ENCODE assay signal across 25 cellular contexts in genomic region chr1:233945979-233946378, GRCh38. TPM values are rescaled to one million over a fixed set of nuclear protein-coding genes. Genes with fewer than 3 reads are reported as not detected.
"Had no signal": no experiment of that assay in that cellular context is flagged by ENCODE, and none has a peak within 500 bp of the region (broad histone marks: within the 10 kb centered on the region; RNA-seq: fewer than 3 reads in every experiment).

No MANE protein-coding gene starts in this region.

- H3K36me3 ChIP-seq: brain microvascular endothelial cell had no signal

- H3K27ac Mint-ChIP-seq: activated CD4-positive, alpha-beta memory T cell treated with anti-CD3 and anti-CD28 coated beads for 36 hours; activated CD4-positive, alpha-beta T cell treated with anti-CD3 and anti-CD28 coated beads, Interleukin-2, amount 10 ng/mL, durations not matched to agents 7 days and 5 days; activated naive CD4-positive, alpha-beta T cell treated with anti-CD3 and anti-CD28 coated beads, Interleukin-2, amount 50 U/mL, for 72 hours; T-helper 17 cell had no signal

- FAIRE-seq: TTC549 had no signal

- H3K9me3 Mint-ChIP-seq: activated CD4-positive, alpha-beta memory T cell treated with anti-CD3 and anti-CD28 coated beads for 36 hours; activated CD4-positive, alpha-beta T cell treated with anti-CD3 and anti-CD28 coated beads, Interleukin-2, amount 10 ng/mL, durations not matched to agents 7 days and 5 days; activated T-cell treated with anti-CD3 and anti-CD28 coated beads, Interleukin-2, amount 50 U/mL, for 4 hours had no signal

- H3K27me3 ChIP-seq: brain microvascular endothelial cell had no signal

- H3K4me3 Mint-ChIP-seq: activated CD4-positive, alpha-beta memory T cell treated with anti-CD3 and anti-CD28 coated beads for 36 hours; activated CD4-positive, alpha-beta T cell treated with anti-CD3 and anti-CD28 coated beads, Interleukin-2, amount 10 ng/mL, durations not matched to agents 7 days and 5 days; activated T-cell treated with anti-CD3 and anti-CD28 coated beads, Interleukin-2, amount 50 U/mL, for 4 hours; T-helper 17 cell had no signal

- H3K4me1 Mint-ChIP-seq: activated CD4-positive, alpha-beta T cell treated with anti-CD3 and anti-CD28 coated beads, Interleukin-2, amount 10 ng/mL, durations not matched to agents 7 days and 5 days; T-helper 17 cell had no signal

- H3K36me3 Mint-ChIP-seq: activated CD4-positive, alpha-beta memory T cell treated with anti-CD3 and anti-CD28 coated beads for 36 hours; activated naive CD4-positive, alpha-beta T cell treated with anti-CD3 and anti-CD28 coated beads, Interleukin-2, amount 50 U/mL, for 72 hours had no signal

- H3K27ac ChIP-seq: brain microvascular endothelial cell had no signal

- DNase-seq: activated CD4-positive, alpha-beta T cell treated with anti-CD3 and anti-CD28 coated beads, Interleukin-2, amount 10 ng/mL, durations not matched to agents 7 days and 5 days; activated CD4-positive, CD25-positive, alpha-beta regulatory T cell; activated CD8-positive, alpha-beta memory T cell treated with anti-CD3 and anti-CD28 coated beads for 24 hours; activated effector memory CD4-positive, alpha-beta T cell treated with anti-CD3 and anti-CD28 coated beads, Interleukin-2, amount 50 U/mL, for 16 hours; activated naive CD4-positive, alpha-beta T cell treated with Interleukin-2 at 50 U/mL for 16 hours; activated T-cell treated with anti-CD3 and anti-CD28 coated beads, Interleukin-2, amount 50 U/mL, for 4 hours; amygdala; brain microvascular endothelial cell; cerebellar nuclear complex; KG1; NCI-H1048; NCI-H146; NCI-H2107; NCI-H345; NCI-H510A; NCI-H526 treated with DMSO at 0.1 percent for 48 hours; SHP77 treated with DMSO at 0.1 percent for 48 hours; T-helper 17 cell; T1000 had no signal

RNA-seq across cellular contexts. Expression of gene SLC35F3, which starts 41.5 kb away (rescaled TPM):
- total RNA-seq: cardiac septum, LHCN-M2, OCI-LY7 had no signal
